8 cellular contexts compared by ENCODE assay signal in the genomic region with DNA sequence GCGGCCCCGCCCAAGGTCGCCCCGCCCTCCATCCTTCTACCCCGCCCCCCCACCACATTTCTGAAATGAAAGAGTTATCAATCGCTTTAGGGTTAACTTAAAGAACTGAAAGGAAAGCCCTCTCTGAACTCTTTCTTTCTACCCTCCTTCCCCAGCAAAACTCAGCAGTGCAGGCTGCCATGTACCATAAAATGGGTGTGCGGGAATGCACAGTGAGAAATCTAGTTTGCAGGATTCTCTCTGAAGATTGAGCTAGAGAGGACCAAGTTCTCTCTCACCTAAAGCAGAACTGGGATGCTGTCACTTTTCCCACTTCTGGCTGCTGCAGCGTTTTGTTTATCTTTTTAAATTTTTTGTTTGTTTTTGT.
A peak's percentile ranks its signal among the peaks of the same experiment; 100 is the strongest.
DNase-seq lines count a peak whose midpoint lies in the region; ATAC-seq and TF ChIP-seq lines count a peak whose summit lies in the region.

No MANE protein-coding gene starts in this region.

- TF ChIP-seq POLR2A in lower leg skin (IDR thresholded peaks at IDR 0.05) (no peak), transverse colon (IDR thresholded peaks at IDR 0.05) (no peak)

- no peaks in the 10 kb centered on the region for H3K9me3 Mint-ChIP-seq in activated T-cell treated with anti-CD3 and anti-CD28 coated beads, Interleukin-2, amount 50 U/mL, for 4 hours

- in situ Hi-C loops in astrocyte of the spinal cord (cut with HindIII; ENCODE audit: low sequenced_read_pairs) (no loop called here), transverse colon (cut with MboI; ENCODE audit: low pct_ligation_motif_present in 1 of 4, low pct_unique_long_range_greater_than_20kb in 1 of 4, low sequenced_read_pairs in 3 of 4) (no loop called here), GM13976 (cut with MboI; ENCODE audit: low sequenced_read_pairs, unreplicated experiment) (no loop called here)

- H3K4me1 Mint-ChIP-seq in activated T-cell treated with anti-CD3 and anti-CD28 coated beads, Interleukin-2, amount 50 U/mL, for 4 hours (ENCODE audit: low read depth), result peaks cover 8% of the 10 kb centered on the region

- no peak for TF ChIP-seq EP300 in transverse colon (IDR thresholded peaks at IDR 0.05; ENCODE audit: low read depth)

- no peak for DNase-seq in activated T-cell treated with anti-CD3 and anti-CD28 coated beads, Interleukin-2, amount 50 U/mL, for 4 hours
- DNase-seq in activated T-cell treated with anti-CD3 and anti-CD28 coated beads for 4 hours, result no peak
- no peak for DNase-seq in astrocyte of the spinal cord (ENCODE audit: low read depth, low spot score)
- no peak for DNase-seq in lower leg skin (ENCODE audit: low spot score in 2 of 2)
- no peak for DNase-seq in transverse colon
- DNase-seq in 8988T, result no peak
- no peak for DNase-seq in SW 1271 (lab: John Stamatoyannopoulos, UW)
- DNase-seq in GM13976 (ENCODE audit: low spot score), result no peak

- WGBS in lower leg skin, 2 donors, result 5 to 8% methylated on average over 3 to 8 of the region's 8 CpGs
- 4 to 25% methylated on average over 1 to 8 of the region's 8 CpGs for WGBS in transverse colon (ENCODE audit: low coverage in 1 of 2), 2 donors

- no peaks in the 10 kb centered on the region for H3K36me3 Mint-ChIP-seq in activated T-cell treated with anti-CD3 and anti-CD28 coated beads, Interleukin-2, amount 50 U/mL, for 4 hours (ENCODE audit: insufficient read depth)

- no peaks in the 10 kb centered on the region for H3K36me3 ChIP-seq in transverse colon

- H3K27ac ChIP-seq in transverse colon, result no peak overlapping the region

- peaks cover 33% of the 10 kb centered on the region for H3K27me3 Mint-ChIP-seq in activated T-cell treated with anti-CD3 and anti-CD28 coated beads, Interleukin-2, amount 50 U/mL, for 4 hours (ENCODE audit: low read depth)

- peak overlapping the region; percentile 57 for H3K4me3 ChIP-seq in astrocyte of the spinal cord (ENCODE audit: low read depth, low read length)
- peak overlapping the region; percentile 30 for H3K4me3 ChIP-seq in lower leg skin (ENCODE audit: low read depth, poor library complexity, severe bottlenecking)
- H3K4me3 ChIP-seq in transverse colon, result peak overlapping the region; percentile 26 to 53 (median 38)

- no peak for ATAC-seq in activated T-cell treated with anti-CD3 and anti-CD28 coated beads, Interleukin-2, amount 50 U/mL, for 4 hours

- TF ChIP-seq CTCF in astrocyte of the spinal cord (IDR thresholded peaks at IDR 0.05; ENCODE audit: low read depth, low read length), result no peak
- TF ChIP-seq CTCF in lower leg skin (IDR thresholded peaks at IDR 0.05), result no peak
- TF ChIP-seq CTCF in transverse colon (IDR thresholded peaks at IDR 0.05), result no peak
- TF ChIP-seq CTCF in GM13976 (IDR thresholded peaks at IDR 0.05; ENCODE audit: borderline replicate concordance, control extremely low read depth, extremely low read depth, insufficient read depth, missing control alignments), result no peak

- H3K4me1 ChIP-seq in transverse colon, result peaks cover 0 to 6% (median 2%) of the 10 kb centered on the region in 4 donors

- no peaks in the 10 kb centered on the region for H3K9me3 ChIP-seq in transverse colon

- intact Hi-C loops in lower leg skin (cut with DNase I; ENCODE audit: low total_unique reads) (no loop called here), transverse colon (cut with DNase I; ENCODE audit: low total_unique reads) (no loop called here)

- H3K4me3 Mint-ChIP-seq in activated T-cell treated with anti-CD3 and anti-CD28 coated beads, Interleukin-2, amount 50 U/mL, for 4 hours, result peak overlapping the region; percentile 66

- H3K27me3 ChIP-seq in transverse colon, result peaks cover 26% of the 10 kb centered on the region
